ENCODE assay signal across 15 cellular contexts in the genomic region with DNA sequence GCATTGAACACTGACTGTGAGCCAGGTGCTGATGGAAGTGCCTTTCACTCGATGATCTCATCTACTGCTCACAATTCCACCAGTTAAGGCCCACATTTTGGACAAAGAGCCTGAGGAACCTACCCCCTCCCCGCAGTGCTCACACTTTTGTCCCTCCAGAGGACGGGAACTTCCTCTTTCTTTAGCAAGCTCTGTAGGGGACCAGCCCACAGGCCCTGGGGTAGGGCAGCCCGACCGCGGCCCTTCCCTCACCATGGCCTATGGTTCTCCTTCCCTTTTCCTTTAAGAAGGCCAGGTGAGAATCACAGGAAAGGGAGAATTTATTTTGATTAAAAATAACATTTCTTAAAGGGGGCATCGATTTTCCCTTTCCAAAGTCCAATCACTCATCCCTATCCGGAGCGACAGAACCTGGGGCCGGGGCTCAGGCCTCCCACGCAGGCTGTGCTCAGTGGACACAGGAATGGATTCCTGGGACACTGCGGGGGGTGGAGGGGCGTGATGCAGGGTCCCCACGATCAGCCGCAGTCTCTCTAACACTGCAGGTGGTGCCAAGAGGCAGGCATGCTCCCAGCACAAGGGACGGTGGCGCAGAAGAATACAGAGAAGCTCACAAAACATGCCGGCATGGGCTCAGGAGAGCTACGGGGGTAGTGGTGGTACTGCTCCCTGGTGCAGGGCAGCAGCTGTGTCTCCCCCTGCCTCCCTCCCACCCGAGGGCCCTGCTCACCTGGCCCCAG. TPM values are rescaled to one million over a fixed set of nuclear protein-coding genes. Genes with fewer than 3 reads are reported as not detected.
DNase-seq lines count a peak whose midpoint lies in the region; ATAC-seq and TF ChIP-seq lines count a peak whose summit lies in the region.
"Had no signal": no experiment of that assay in that cellular context is flagged by ENCODE, and none has a peak within 500 bp of the region (broad histone marks: within the 10 kb centered on the region; RNA-seq: fewer than 3 reads in every experiment).

No MANE protein-coding gene starts in this region.

- no peak for TF ChIP-seq RAD21 in SK-N-SH (IDR thresholded peaks at IDR 0.05; ENCODE audit: low read length)

- POLR2A ChIA-PET in SK-N-SH (lab: Yijun Ruan, JAX) = no interaction called here

- H3K27ac ChIP-seq in left ventricle myocardium inferior (replicated peaks) (peak overlapping the region; percentile 34), parathyroid adenoma (peak overlapping the region; percentile 100), SK-N-SH (ENCODE audit: low read depth in 2 of 2, low read length in 1 of 2) (no peak overlapping the region)

- H3K9me2 ChIP-seq in SK-N-SH = no peaks in the 10 kb centered on the region

- intact Hi-C loops in left ventricle myocardium inferior (cut with micrococcal nuclease) = loop anchor here (2.0 kb wide), 1 partner anchor 58 kb away; no protein-coding TSS in a partner anchor

- no peak for TF ChIP-seq EP300 in SK-N-SH (IDR thresholded peaks at IDR 0.05; ENCODE audit: borderline replicate concordance in 1 of 2, low read depth in 1 of 2, low read length in 1 of 2)

- peak overlapping the region; percentile 87 for H3K9ac ChIP-seq in parathyroid adenoma
- no peak overlapping the region for H3K9ac ChIP-seq in SK-N-SH

- H2AFZ ChIP-seq in parathyroid adenoma = no peak overlapping the region
- H2AFZ ChIP-seq in SK-N-SH (ENCODE audit: low read depth) = no peak overlapping the region

- peaks cover 72% of the 10 kb centered on the region for H3K4me1 ChIP-seq in left ventricle myocardium inferior
- peaks cover 45% of the 10 kb centered on the region for H3K4me1 ChIP-seq in parathyroid adenoma
- H3K4me1 ChIP-seq in SK-N-SH (ENCODE audit: control insufficient read depth in 1 of 2, insufficient read depth in 2 of 2, low read depth in 1 of 2, low read length in 1 of 2) = peaks cover 3 to 8% of the 10 kb centered on the region in 2 experiments; a peak in 3 of 4 replicates
- H3K4me1 ChIP-seq in HAP-1 = peaks cover 3% of the 10 kb centered on the region

- peaks cover 52% of the 10 kb centered on the region for H3K36me3 ChIP-seq in left ventricle myocardium inferior
- H3K36me3 ChIP-seq in parathyroid adenoma (ENCODE audit: control insufficient read depth, insufficient read depth, low read length) = no peaks in the 10 kb centered on the region
- peaks cover 39 to 49% of the 10 kb centered on the region in 2 experiments for H3K36me3 ChIP-seq in SK-N-SH (replicated peaks in 1 of 2; ENCODE audit: control insufficient read depth in 1 of 2, insufficient read depth in 2 of 2, low read length in 1 of 2)
- H3K36me3 ChIP-seq in HAP-1 (replicated peaks) = no peaks in the 10 kb centered on the region; the same call in 1 of the 2 replicates

- CTCF ChIA-PET in SK-N-SH (lab: Yijun Ruan, JAX) = interaction anchor here (1.2 kb wide), 1 partner anchor 20 kb away, joined by 3 read pairs; no protein-coding TSS in a partner anchor

- no peaks in the 10 kb centered on the region for H3K27me3 ChIP-seq in left ventricle myocardium inferior (ENCODE audit: low read depth)
- no peaks in the 10 kb centered on the region for H3K27me3 ChIP-seq in parathyroid adenoma (ENCODE audit: control insufficient read depth, insufficient read depth, low read length)
- H3K27me3 ChIP-seq in SK-N-SH (ENCODE audit: insufficient read depth) = no peaks in the 10 kb centered on the region
- H3K27me3 ChIP-seq in HAP-1 (ENCODE audit: low read depth) = no peaks in the 10 kb centered on the region

- H3K4me3 ChIP-seq in left ventricle myocardium inferior = no peak overlapping the region
- peak overlapping the region; percentile 58 for H3K4me3 ChIP-seq in parathyroid adenoma (ENCODE audit: low read depth, low read length)
- H3K4me3 ChIP-seq in SK-N-SH (ENCODE audit: low read depth in 2 of 2, low read length in 1 of 2) = no peak overlapping the region
- no peak overlapping the region for H3K4me3 ChIP-seq in HAP-1

- H3K9me3 ChIP-seq in left ventricle myocardium inferior (replicated peaks) (no peaks in the 10 kb centered on the region), parathyroid adenoma (ENCODE audit: control insufficient read depth, low read length) (no peaks in the 10 kb centered on the region), SK-N-SH (no peaks in the 10 kb centered on the region), HAP-1 (no peaks in the 10 kb centered on the region)

- TF ChIP-seq CTCF in left ventricle myocardium inferior (IDR thresholded peaks at IDR 0.05; ENCODE audit: borderline replicate concordance) (no peak), parathyroid adenoma (IDR thresholded peaks at IDR 0.05) (no peak), SK-N-SH (IDR thresholded peaks at IDR 0.05) (no peak)

- 95% methylated on average over 20 of the region's 20 CpGs for WGBS in SK-N-SH (ENCODE audit: low lambda C conversion rate)

- no peak for ATAC-seq in HG03378 (IDR thresholded peaks at IDR 0.05; ENCODE audit: unreplicated experiment)
- ATAC-seq: activated naive CD8-positive, alpha-beta T cell treated with anti-CD3 and anti-CD28 coated beads, Interleukin-2, amount 50 U/mL, for 24 hours had no signal

- in situ Hi-C loops in HAP-1 (cut with MboI; ENCODE audit: low sequenced_read_pairs) = no loop called here

- H4K20me1 ChIP-seq in SK-N-SH (ENCODE audit: insufficient read depth) = no peaks in the 10 kb centered on the region; the same call in 1 of the 2 replicates

- H3K79me2 ChIP-seq in parathyroid adenoma = peaks cover 18% of the 10 kb centered on the region
- H3K79me2 ChIP-seq in SK-N-SH (ENCODE audit: insufficient read depth) = peaks cover 33% of the 10 kb centered on the region

- peaks cover 31% of the 10 kb centered on the region for H3F3A ChIP-seq in SK-N-SH (replicated peaks; ENCODE audit: insufficient read depth)

- DNase-seq in CD1c-positive myeloid dendritic cell (ENCODE audit: extremely low spot score) = peak; percentile 81
- DNase-seq in NOMO-1 treated with dmso at 0.1 percent for 144 hours (lab: John Stamatoyannopoulos, UW; ENCODE audit: unreplicated experiment) = peak; percentile 44
- peak; percentile 40 for DNase-seq in left ventricle myocardium inferior
- no peak for DNase-seq in NCI-H2227 (lab: John Stamatoyannopoulos, UW; ENCODE audit: unreplicated experiment)
- DNase-seq in SK-N-SH = no peak
- no peak for DNase-seq in HAP-1 (ENCODE audit: low spot score in 2 of 2)
- DNase-seq: activated CD4-positive, CD25-positive, alpha-beta regulatory T cell treated with anti-CD3 and anti-CD28 coated beads, Interleukin-2, amount 50 U/mL, for 72 hours; activated naive CD8-positive, alpha-beta T cell treated with anti-CD3 and anti-CD28 coated beads, Interleukin-2, amount 50 U/mL, for 24 hours; activated T-cell treated with anti-CD3 and anti-CD28 coated beads for 4 hours; H9; MM.1S; retina; stimulated activated naive CD4-positive, alpha-beta T cell treated with Interleukin-2 at 50 U/mL for 16 hours had no signal

- peak overlapping the region; percentile 92 for H3K4me2 ChIP-seq in parathyroid adenoma (ENCODE audit: low read length)
- no peak overlapping the region for H3K4me2 ChIP-seq in SK-N-SH

TF ChIP-seq in SK-N-SH, 30 proteins besides CTCF, POLR2A, EP300 and RAD21 (continues in another document):
- TF ChIP-seq MXI1 (IDR thresholded peaks at IDR 0.05; ENCODE audit: low read depth, low read length) (no peak), RXRA (IDR thresholded peaks at IDR 0.05; ENCODE audit: borderline replicate concordance, low read depth) (no peak), TCF12 (IDR thresholded peaks at IDR 0.05) (no peak), YY1 (IDR thresholded peaks at IDR 0.05; ENCODE audit: low read depth) (no peak), NFIC (IDR thresholded peaks at IDR 0.05; ENCODE audit: borderline replicate concordance) (no peak), NRF1 (IDR thresholded peaks at IDR 0.05; ENCODE audit: low read depth, low read length) (no peak), EZH2phosphoT487 (IDR thresholded peaks at IDR 0.05; ENCODE audit: borderline replicate concordance, low read depth) (no peak), FOXM1 (IDR thresholded peaks at IDR 0.05; ENCODE audit: low read depth) (no peak), MEF2A (IDR thresholded peaks at IDR 0.05; ENCODE audit: borderline replicate concordance, low read depth) (no peak), TAF1 (IDR thresholded peaks at IDR 0.05; ENCODE audit: borderline replicate concordance, low read depth, low read length) (no peak), RFX5 (IDR thresholded peaks at IDR 0.05; ENCODE audit: low read length) (no peak), ELF1 (IDR thresholded peaks at IDR 0.05) (no peak)
- TF ChIP-seq, protein P1, sequence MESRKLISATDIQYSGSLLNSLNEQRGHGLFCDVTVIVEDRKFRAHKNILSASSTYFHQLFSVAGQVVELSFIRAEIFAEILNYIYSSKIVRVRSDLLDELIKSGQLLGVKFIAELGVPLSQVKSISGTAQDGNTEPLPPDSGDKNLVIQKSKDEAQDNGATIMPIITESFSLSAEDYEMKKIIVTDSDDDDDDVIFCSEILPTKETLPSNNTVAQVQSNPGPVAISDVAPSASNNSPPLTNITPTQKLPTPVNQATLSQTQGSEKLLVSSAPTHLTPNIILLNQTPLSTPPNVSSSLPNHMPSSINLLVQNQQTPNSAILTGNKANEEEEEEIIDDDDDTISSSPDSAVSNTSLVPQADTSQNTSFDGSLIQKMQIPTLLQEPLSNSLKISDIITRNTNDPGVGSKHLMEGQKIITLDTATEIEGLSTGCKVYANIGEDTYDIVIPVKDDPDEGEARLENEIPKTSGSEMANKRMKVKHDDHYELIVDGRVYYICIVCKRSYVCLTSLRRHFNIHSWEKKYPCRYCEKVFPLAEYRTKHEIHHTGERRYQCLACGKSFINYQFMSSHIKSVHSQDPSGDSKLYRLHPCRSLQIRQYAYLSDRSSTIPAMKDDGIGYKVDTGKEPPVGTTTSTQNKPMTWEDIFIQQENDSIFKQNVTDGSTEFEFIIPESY (IDR thresholded peaks at IDR 0.05; ENCODE audit: borderline replicate concordance, low read depth) = no peak
- TF ChIP-seq, protein P2, sequence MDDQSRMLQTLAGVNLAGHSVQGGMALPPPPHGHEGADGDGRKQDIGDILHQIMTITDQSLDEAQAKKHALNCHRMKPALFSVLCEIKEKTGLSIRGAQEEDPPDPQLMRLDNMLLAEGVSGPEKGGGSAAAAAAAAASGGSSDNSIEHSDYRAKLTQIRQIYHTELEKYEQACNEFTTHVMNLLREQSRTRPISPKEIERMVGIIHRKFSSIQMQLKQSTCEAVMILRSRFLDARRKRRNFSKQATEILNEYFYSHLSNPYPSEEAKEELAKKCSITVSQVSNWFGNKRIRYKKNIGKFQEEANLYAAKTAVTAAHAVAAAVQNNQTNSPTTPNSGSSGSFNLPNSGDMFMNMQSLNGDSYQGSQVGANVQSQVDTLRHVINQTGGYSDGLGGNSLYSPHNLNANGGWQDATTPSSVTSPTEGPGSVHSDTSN (IDR thresholded peaks at IDR 0.05) = no peak

RNA-seq across cellular contexts. Expression of a gene that starts 8.9 kb away (rescaled TPM):
- total RNA-seq in left ventricle myocardium inferior = 4.8 TPM
- 0.06 and 0.16 TPM in 2 replicates for polyA plus RNA-seq in SK-N-SH (2012; rRNA removed)
- polyA plus RNA-seq in SK-N-SH (2012; cell fraction: cytosol; rRNA removed) = 0.05 and 0.09 TPM in 2 replicates
- polyA plus RNA-seq in SK-N-SH (2012; cell fraction: nucleus; rRNA removed) = 0.20 and 0.32 TPM in 2 replicates

Comparison
In these comparisons a context has a peak if more than half of its experiments do, and no peak if none do; other contexts are left out.
1. DNase-seq: peak in CD1c-positive myeloid dendritic cell (single experiment), NOMO-1 treated with dmso at 0.1 percent for 144 hours (single experiment) and left ventricle myocardium inferior (single experiment); none in NCI-H2227 (single experiment), SK-N-SH (single experiment) and HAP-1 (0 of 2).
2. H3K27ac ChIP-seq: peak in left ventricle myocardium inferior (single experiment) and parathyroid adenoma (single experiment); none in SK-N-SH (0 of 2).